In the genomic region with DNA sequence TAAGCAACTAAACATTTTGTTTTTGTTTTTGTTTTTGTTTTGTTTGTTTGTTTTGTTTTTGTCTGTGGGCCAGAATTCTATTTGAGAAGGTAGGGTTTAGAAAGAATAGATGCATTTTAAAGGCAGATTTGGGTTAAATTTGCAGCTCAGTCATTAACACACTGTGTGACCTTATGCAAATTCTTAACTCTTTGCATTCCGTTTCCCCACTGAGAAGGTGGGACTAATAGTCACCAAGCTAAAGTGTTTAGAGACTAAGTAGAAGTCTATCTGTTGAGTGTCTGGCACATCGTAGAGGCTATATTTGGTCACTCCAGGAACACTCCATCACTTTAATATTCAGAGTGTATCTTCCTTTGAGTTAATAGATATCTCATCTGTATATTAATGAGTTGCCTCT, we compare ENCODE assay signal across 13 cellular contexts.
A peak's percentile ranks its signal among the peaks of the same experiment; 100 is the strongest.
DNase-seq lines count a peak whose midpoint lies in the region; ATAC-seq and TF ChIP-seq lines count a peak whose summit lies in the region.
"Had no signal": no experiment of that assay in that cellular context is flagged by ENCODE, and none has a peak within 500 bp of the region (broad histone marks: within the 10 kb centered on the region; RNA-seq: fewer than 3 reads in every experiment).

No MANE protein-coding gene starts in this region.

- H3K36me3 ChIP-seq in GM23338 (ENCODE audit: insufficient read depth) (peaks cover 5% of the 10 kb centered on the region; the same call in 1 of the 2 replicates), SK-N-MC (ENCODE audit: insufficient read depth, low read length) (no peaks in the 10 kb centered on the region), iPS-18a (ENCODE audit: control insufficient read depth, low read depth, low read length) (no peaks in the 10 kb centered on the region)

- H2AFZ ChIP-seq in GM23338 = no peak overlapping the region

- peak; percentile 84 for ATAC-seq in GM23338
- no peak for ATAC-seq in HG02642 (IDR thresholded peaks at IDR 0.05; ENCODE audit: poor library complexity, unreplicated experiment)
- ATAC-seq: CD8-positive, alpha-beta T cell; HepG2 had no signal

- H3K27ac ChIP-seq in GM23338 (ENCODE audit: low read depth) (0 out of 2 replicates have a peak overlapping the region, but pooled peaks have one; percentile 42), SK-N-MC (peak overlapping the region; percentile 88), iPS-18a (ENCODE audit: low read length) (no peak overlapping the region)

- TF ChIP-seq CTCF in GM23338 (conservative IDR thresholded peaks at IDR 0.05; ENCODE audit: low read depth in 2 of 2) = no peak

- peak overlapping the region; percentile 9; the same call in 2 of the 3 replicates for H3K4me3 Mint-ChIP-seq in GM23338
- H3K4me3 Mint-ChIP-seq: CD14-positive monocyte; CD8-positive, alpha-beta T cell had no signal

- H3K4me1 ChIP-seq in GM23338 (ENCODE audit: insufficient read depth) (peaks cover 36% of the 10 kb centered on the region), iPS-18a (ENCODE audit: control insufficient read depth, low read depth, low read length) (peaks cover 22% of the 10 kb centered on the region)
- H3K4me1 ChIP-seq: Caco-2 had no signal

- no peak overlapping the region; the same call in 1 of the 2 replicates for H3K27ac Mint-ChIP-seq in GM23338
- H3K27ac Mint-ChIP-seq: CD14-positive monocyte; CD8-positive, alpha-beta T cell had no signal

- peaks cover 33% of the 10 kb centered on the region for H3K4me1 Mint-ChIP-seq in GM23338

- H3K4me3 ChIP-seq in GM23338 (peak overlapping the region; percentile 31), SK-N-MC (no peak overlapping the region), iPS-18a (ENCODE audit: low read length) (peak overlapping the region; percentile 15)

- H3K9ac ChIP-seq in SK-N-MC (ENCODE audit: insufficient read length) (no peak overlapping the region), iPS-18a (ENCODE audit: low read length) (no peak overlapping the region)

- peak overlapping the region; percentile 64 for H3K4me2 ChIP-seq in GM23338

- no peaks in the 10 kb centered on the region for H3F3A ChIP-seq in GM23338 (replicated peaks; ENCODE audit: low read depth)

- no peaks in the 10 kb centered on the region for H4K20me1 ChIP-seq in GM23338 (replicated peaks; ENCODE audit: insufficient read depth)

- DNase-seq in GM23338 (ENCODE audit: low spot score) (peak; percentile 30), SK-N-MC (ENCODE audit: low read depth, low spot score) (no peak), occipital lobe (lab: John Stamatoyannopoulos, UW) (no peak), mucosa of gallbladder (ENCODE audit: low spot score) (no peak), AG08396 (ENCODE audit: low spot score) (no peak)
- DNase-seq: Caco-2; CD8-positive, alpha-beta T cell; DND-41; GF-D8 had no signal

- peaks cover 6% of the 10 kb centered on the region for H3K36me3 Mint-ChIP-seq in GM23338 (ENCODE audit: low read depth)
- H3K36me3 Mint-ChIP-seq: CD14-positive monocyte; CD8-positive, alpha-beta T cell had no signal

- H3K79me2 ChIP-seq in GM23338 (replicated peaks; ENCODE audit: insufficient read depth) = no peaks in the 10 kb centered on the region

- peaks cover 5% of the 10 kb centered on the region; the same call in 1 of the 2 replicates for H3K9me3 ChIP-seq in SK-N-MC (ENCODE audit: low read depth, low read length)
- H3K9me3 ChIP-seq in iPS-18a (ENCODE audit: control insufficient read depth, low read depth, low read length) = no peaks in the 10 kb centered on the region
- H3K9me3 ChIP-seq: Caco-2 had no signal

- H3K27me3 Mint-ChIP-seq in GM23338 (ENCODE audit: insufficient read depth, low read depth, poor library complexity) = no peaks in the 10 kb centered on the region

- H3K27me3 ChIP-seq in GM23338 (ENCODE audit: insufficient read depth) = no peaks in the 10 kb centered on the region
- no peaks in the 10 kb centered on the region for H3K27me3 ChIP-seq in iPS-18a (ENCODE audit: control insufficient read depth, insufficient read depth, low read length)

- peaks cover 2% of the 10 kb centered on the region for H3K9me2 ChIP-seq in GM23338 (ENCODE audit: insufficient read depth)

- peaks cover 11% of the 10 kb centered on the region; the same call in 2 of the 3 replicates for H3K9me3 Mint-ChIP-seq in GM23338
- H3K9me3 Mint-ChIP-seq: CD8-positive, alpha-beta T cell had no signal

TF ChIP-seq in GM23338, 12 proteins besides CTCF, POLR2A, EP300 and RAD21 (continues in another document):
- TF ChIP-seq ZNF331 (CRISPR knock-in tag; IDR thresholded peaks at IDR 0.05; ENCODE audit: low read depth) = no peak
- TF ChIP-seq, protein P1, sequence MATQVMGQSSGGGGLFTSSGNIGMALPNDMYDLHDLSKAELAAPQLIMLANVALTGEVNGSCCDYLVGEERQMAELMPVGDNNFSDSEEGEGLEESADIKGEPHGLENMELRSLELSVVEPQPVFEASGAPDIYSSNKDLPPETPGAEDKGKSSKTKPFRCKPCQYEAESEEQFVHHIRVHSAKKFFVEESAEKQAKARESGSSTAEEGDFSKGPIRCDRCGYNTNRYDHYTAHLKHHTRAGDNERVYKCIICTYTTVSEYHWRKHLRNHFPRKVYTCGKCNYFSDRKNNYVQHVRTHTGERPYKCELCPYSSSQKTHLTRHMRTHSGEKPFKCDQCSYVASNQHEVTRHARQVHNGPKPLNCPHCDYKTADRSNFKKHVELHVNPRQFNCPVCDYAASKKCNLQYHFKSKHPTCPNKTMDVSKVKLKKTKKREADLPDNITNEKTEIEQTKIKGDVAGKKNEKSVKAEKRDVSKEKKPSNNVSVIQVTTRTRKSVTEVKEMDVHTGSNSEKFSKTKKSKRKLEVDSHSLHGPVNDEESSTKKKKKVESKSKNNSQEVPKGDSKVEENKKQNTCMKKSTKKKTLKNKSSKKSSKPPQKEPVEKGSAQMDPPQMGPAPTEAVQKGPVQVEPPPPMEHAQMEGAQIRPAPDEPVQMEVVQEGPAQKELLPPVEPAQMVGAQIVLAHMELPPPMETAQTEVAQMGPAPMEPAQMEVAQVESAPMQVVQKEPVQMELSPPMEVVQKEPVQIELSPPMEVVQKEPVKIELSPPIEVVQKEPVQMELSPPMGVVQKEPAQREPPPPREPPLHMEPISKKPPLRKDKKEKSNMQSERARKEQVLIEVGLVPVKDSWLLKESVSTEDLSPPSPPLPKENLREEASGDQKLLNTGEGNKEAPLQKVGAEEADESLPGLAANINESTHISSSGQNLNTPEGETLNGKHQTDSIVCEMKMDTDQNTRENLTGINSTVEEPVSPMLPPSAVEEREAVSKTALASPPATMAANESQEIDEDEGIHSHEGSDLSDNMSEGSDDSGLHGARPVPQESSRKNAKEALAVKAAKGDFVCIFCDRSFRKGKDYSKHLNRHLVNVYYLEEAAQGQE (IDR thresholded peaks at IDR 0.05; ENCODE audit: unreplicated experiment) = no peak
- no peak for TF ChIP-seq STAT1 (IDR thresholded peaks at IDR 0.05; ENCODE audit: unreplicated experiment)
- no peak for TF ChIP-seq POLR2AphosphoS5 (IDR thresholded peaks at IDR 0.05; ENCODE audit: low read depth)
- TF ChIP-seq ZNF114 (CRISPR knock-in tag; IDR thresholded peaks at IDR 0.05) = no peak
